8 cellular contexts compared by ENCODE assay signal in the genomic region with DNA sequence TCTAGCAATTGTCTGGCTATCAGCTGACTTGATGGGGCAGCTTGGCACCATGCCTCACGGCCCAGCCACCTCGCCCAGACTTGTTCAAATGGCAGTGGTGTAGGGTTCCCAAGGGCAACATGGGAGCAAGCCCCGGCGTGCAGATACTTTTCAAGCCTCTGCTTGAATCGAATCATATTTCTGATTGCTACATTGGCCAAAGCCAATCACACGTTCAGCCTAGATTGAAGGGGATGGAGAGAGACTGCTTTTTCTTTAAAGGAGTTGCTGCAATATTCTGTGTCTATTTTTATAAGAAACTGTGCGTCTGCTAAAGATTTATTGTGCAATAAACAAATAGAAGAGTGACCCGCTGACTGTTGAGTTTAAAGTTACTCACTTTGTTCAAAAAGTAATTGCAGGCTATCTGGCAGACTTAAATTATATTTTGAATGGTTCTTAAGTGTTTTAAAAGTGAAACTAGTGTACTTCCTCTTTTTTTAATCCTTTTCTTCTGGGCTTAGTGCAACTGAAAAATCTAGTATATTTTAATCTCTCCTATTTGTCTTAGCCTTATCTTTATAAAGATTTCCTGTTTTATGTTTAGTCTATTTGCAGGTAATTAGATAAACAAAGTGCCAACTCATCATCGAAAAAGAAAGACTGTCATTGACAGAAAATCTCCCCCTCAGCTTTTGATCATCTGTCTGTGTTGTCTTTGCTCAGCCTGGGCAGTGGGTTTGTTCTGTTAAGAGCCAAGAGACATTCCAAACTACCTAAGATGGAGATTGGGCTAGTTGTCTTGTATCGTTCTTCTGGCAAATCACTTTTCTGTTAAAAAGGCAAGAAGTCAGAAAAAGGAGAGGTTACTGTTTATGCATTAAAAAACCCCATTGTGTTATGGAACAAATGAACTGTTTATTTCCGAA.
A peak's percentile ranks its signal among the peaks of the same experiment; 100 is the strongest.
DNase-seq lines count a peak whose midpoint lies in the region; ATAC-seq, FAIRE-seq and TF ChIP-seq lines count a peak whose summit lies in the region.
"Had no signal": no experiment of that assay in that cellular context is flagged by ENCODE, and none has a peak within 500 bp of the region (broad histone marks: within the 10 kb centered on the region; RNA-seq: fewer than 3 reads in every experiment).

No MANE protein-coding gene starts in this region.

- in situ Hi-C loops in KBM-7 (cut with MboI; ENCODE audit: low pct_unique_long_range_greater_than_20kb, low sequenced_read_pairs), result no loop called here
- in situ Hi-C loops in SK-MEL-5 (cut with HindIII; ENCODE audit: low pct_unique_long_range_greater_than_20kb, low sequenced_read_pairs), result no loop called here

- no peaks in the 10 kb centered on the region for H3K9me3 Mint-ChIP-seq in activated naive CD8-positive, alpha-beta T cell treated with anti-CD3 and anti-CD28 coated beads for 36 hours

- no peaks in the 10 kb centered on the region for H3K36me3 ChIP-seq in kidney (ENCODE audit: control insufficient read depth in 1 of 2, insufficient read depth in 2 of 2, low read length in 2 of 2)

- no peak overlapping the region for H3K9ac ChIP-seq in kidney (ENCODE audit: low read length in 2 of 2)

- peak overlapping the region in 1 of 2 donors; percentile 3 for H3K4me3 ChIP-seq in kidney (ENCODE audit: low read length in 2 of 2)

- H3K27ac Mint-ChIP-seq in activated naive CD8-positive, alpha-beta T cell treated with anti-CD3 and anti-CD28 coated beads for 36 hours, result no peak overlapping the region

- no peaks in the 10 kb centered on the region for H3K36me3 Mint-ChIP-seq in activated naive CD8-positive, alpha-beta T cell treated with anti-CD3 and anti-CD28 coated beads for 36 hours

- DNase-seq in KBM-7, result peak; percentile 69
- DNase-seq in SK-MEL-5 (ENCODE audit: low read depth, low spot score), result peak; percentile 13
- no peak for DNase-seq in kidney
- DNase-seq in activated naive CD8-positive, alpha-beta T cell treated with anti-CD3 and anti-CD28 coated beads for 36 hours, result no peak
- no peak for DNase-seq in activated CD8-positive, alpha-beta memory T cell treated with anti-CD3 and anti-CD28 coated beads, Interleukin-2, amount 50 U/mL, for 48 hours
- DNase-seq in amygdala (lab: John Stamatoyannopoulos, UW), result no peak

- H3K4me1 ChIP-seq in kidney (ENCODE audit: control insufficient read depth in 1 of 2, insufficient read depth in 1 of 2, low read depth in 1 of 2, low read length in 2 of 2), result no peaks in the 10 kb centered on the region

- TF ChIP-seq CTCF in kidney (IDR thresholded peaks at IDR 0.05; ENCODE audit: borderline replicate concordance, extremely low read depth, insufficient read depth), result no peak

- H3K27ac ChIP-seq in kidney (ENCODE audit: low read depth in 2 of 2, low read length in 2 of 2), result no peak overlapping the region

- no peak overlapping the region for H3K4me3 Mint-ChIP-seq in activated naive CD8-positive, alpha-beta T cell treated with anti-CD3 and anti-CD28 coated beads for 36 hours

- intact Hi-C loops in kidney (cut with DNase I), result no loop called here

- peak; percentile 86 for ATAC-seq in GM19395 (IDR thresholded peaks at IDR 0.05; ENCODE audit: unreplicated experiment)

- peak; percentile 63 for FAIRE-seq in kidney (lab: Jason Lieb, UNC)
- FAIRE-seq: TTC549 had no signal

- peaks cover 0 to 2% of the 10 kb centered on the region in 2 donors for H3K9me3 ChIP-seq in kidney (ENCODE audit: control insufficient read depth in 1 of 2, low read length in 2 of 2)

- H3K4me1 Mint-ChIP-seq in activated naive CD8-positive, alpha-beta T cell treated with anti-CD3 and anti-CD28 coated beads for 36 hours, result no peaks in the 10 kb centered on the region

- peaks cover 25% of the 10 kb centered on the region for H3K27me3 Mint-ChIP-seq in activated naive CD8-positive, alpha-beta T cell treated with anti-CD3 and anti-CD28 coated beads for 36 hours

Comparison
In these comparisons a context has a peak if more than half of its experiments do, and no peak if none do; other contexts are left out.
1. DNase-seq: peak in KBM-7 (single experiment) and SK-MEL-5 (single experiment); none in kidney (single experiment), activated naive CD8-positive, alpha-beta T cell treated with anti-CD3 and anti-CD28 coated beads for 36 hours (single experiment), activated CD8-positive, alpha-beta memory T cell treated with anti-CD3 and anti-CD28 coated beads, Interleukin-2, amount 50 U/mL, for 48 hours (single experiment) and amygdala (0 of 56).